In the genomic region with DNA sequence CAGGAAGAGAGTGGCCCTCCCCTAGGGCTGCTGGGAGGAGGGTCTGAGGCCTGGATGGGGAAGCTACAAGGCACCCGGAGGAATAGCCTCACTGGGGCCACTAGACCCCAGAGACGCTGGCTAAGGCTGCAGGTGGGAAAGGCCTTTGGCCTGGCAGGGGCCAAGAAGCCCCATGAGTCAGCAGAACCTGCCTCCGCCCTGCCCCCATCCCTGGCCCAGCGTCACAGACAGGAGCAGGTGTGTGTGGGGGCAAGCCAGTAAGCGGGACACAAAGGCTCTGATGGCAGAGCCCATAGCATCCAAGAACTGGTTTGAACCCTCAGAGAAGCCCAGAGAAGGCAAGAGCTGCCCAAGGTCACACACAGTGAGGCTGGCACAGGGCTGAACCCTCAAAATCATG, we compare ENCODE assay signal across 8 cellular contexts. TPM values are rescaled to one million over a fixed set of nuclear protein-coding genes. Genes with fewer than 3 reads are reported as not detected.
"Had no signal": no experiment of that assay in that cellular context is flagged by ENCODE, and none has a peak within 500 bp of the region (broad histone marks: within the 10 kb centered on the region; RNA-seq: fewer than 3 reads in every experiment).

No MANE protein-coding gene starts in this region.

RNA-seq across cellular contexts. Expression of a gene that starts 27.0 kb away (rescaled TPM):
- total RNA-seq: MCF 10A, NCI-H460, OCI-LY7, PC-9, Right ventricle myocardium superior, RPMI7951, SK-MEL-5, T-cell had no signal
